ENCODE assay signal across 8 cellular contexts in genomic region chr1:68160935-68161334, GRCh38.
A peak's percentile ranks its signal among the peaks of the same experiment; 100 is the strongest.
DNase-seq lines count a peak whose midpoint lies in the region; ATAC-seq, FAIRE-seq and TF ChIP-seq lines count a peak whose summit lies in the region.
"Not testable (repeated sequence)": the region's sequence is repeated elsewhere in the genome, so short reads cannot be mapped to it uniquely, and the experiment has no call there.

No MANE protein-coding gene starts in this region.

- H3K4me1 ChIP-seq in pancreas, result not testable (repeated sequence)

- in situ Hi-C loops in GM13977 (cut with MboI; ENCODE audit: low pct_unique_long_range_greater_than_20kb, low sequenced_read_pairs, unreplicated experiment), result not testable (repeated sequence)

- H3K9me3 ChIP-seq in pancreas, result not testable (repeated sequence)

- DNase-seq in GM13977 (ENCODE audit: low spot score), result peak; percentile 30
- DNase-seq in pancreas, result not testable (repeated sequence)

- 81 to 91% methylated on average over 2 of the region's 2 CpGs for WGBS in pancreas, 2 donors

- ATAC-seq in GM18907 (IDR thresholded peaks at IDR 0.05; ENCODE audit: unreplicated experiment), result peak; percentile 73
- ATAC-seq in GM19467 (IDR thresholded peaks at IDR 0.05; ENCODE audit: unreplicated experiment), result peak; percentile 87
- ATAC-seq in GM21717 (IDR thresholded peaks at IDR 0.05; ENCODE audit: unreplicated experiment), result peak; percentile 82
- peak; percentile 90 for ATAC-seq in HG02870 (IDR thresholded peaks at IDR 0.05; ENCODE audit: unreplicated experiment)
- ATAC-seq in HG03139 (IDR thresholded peaks at IDR 0.05; ENCODE audit: unreplicated experiment), result peak; percentile 80
- ATAC-seq in HG03565 (IDR thresholded peaks at IDR 0.05; ENCODE audit: unreplicated experiment), result peak; percentile 97
- not testable (repeated sequence) for ATAC-seq in pancreas

- TF ChIP-seq CTCF in GM13977 (IDR thresholded peaks at IDR 0.05; ENCODE audit: extremely low read depth, insufficient read depth, missing control alignments); pancreas (IDR thresholded peaks at IDR 0.05): not testable (repeated sequence)

- not testable (repeated sequence) for H3K4me3 ChIP-seq in pancreas

- not testable (repeated sequence) for H3K27me3 ChIP-seq in pancreas

- not testable (repeated sequence) for H3K36me3 ChIP-seq in pancreas

- intact Hi-C loops in pancreas (cut with DNase I), result not testable (repeated sequence)

- peak; percentile 93 for FAIRE-seq in pancreas (lab: Jason Lieb, UNC)

- not testable (repeated sequence) for H3K27ac ChIP-seq in pancreas
